9 cellular contexts compared by ENCODE assay signal in genomic region chr2:142140434-142140845, GRCh38. TPM values are rescaled to one million over a fixed set of nuclear protein-coding genes. Genes with fewer than 3 reads are reported as not detected.
DNase-seq lines count a peak whose midpoint lies in the region; ATAC-seq and TF ChIP-seq lines count a peak whose summit lies in the region.
"Had no signal": no experiment of that assay in that cellular context is flagged by ENCODE, and none has a peak within 500 bp of the region (broad histone marks: within the 10 kb centered on the region; RNA-seq: fewer than 3 reads in every experiment).

No MANE protein-coding gene starts in this region.

- H3K9me3 ChIP-seq in upper lobe of right lung, result no peaks in the 10 kb centered on the region
- H3K9me3 ChIP-seq: SJCRH30 had no signal

- ATAC-seq in HG03565 (IDR thresholded peaks at IDR 0.05; ENCODE audit: unreplicated experiment), result peak; percentile 64
- ATAC-seq in upper lobe of right lung, result no peak
- ATAC-seq in natural killer cell treated with Interleukin-12 subunit alpha and Interleukin-12 subunit beta and Interleukin-15 and Interleukin-18, amount 100 ng/mL, for 72 hours, result no peak
- no peak for ATAC-seq in naive thymus-derived CD8-positive, alpha-beta T cell

- intact Hi-C loops in upper lobe of right lung (cut with DNase I), result no loop called here

- CTCF ChIA-PET in RWPE1 (lab: Yijun Ruan, JAX), result interaction anchor here (0.5 to 0.9 kb wide), 2 partner anchors 10 to 567 kb away, joined by 3 to 4 read pairs; no protein-coding TSS in a partner anchor

- POLR2A ChIA-PET in RWPE1 (lab: Yijun Ruan, JAX; ENCODE audit: low non-redundant PET), result no interaction called here
- POLR2A ChIA-PET in naive thymus-derived CD8-positive, alpha-beta T cell (lab: Charles Lee), result no interaction called here

- no peaks in the 10 kb centered on the region for H3K9me3 Mint-ChIP-seq in natural killer cell treated with Interleukin-12 subunit alpha and Interleukin-12 subunit beta and Interleukin-15 and Interleukin-18, amount 100 ng/mL, for 72 hours
- no peaks in the 10 kb centered on the region for H3K9me3 Mint-ChIP-seq in naive thymus-derived CD8-positive, alpha-beta T cell

- peak; percentile 5 for DNase-seq in GM04504 (ENCODE audit: low read depth)
- DNase-seq in RWPE1 (ENCODE audit: low spot score), result no peak
- DNase-seq in fibroblast of villous mesenchyme (ENCODE audit: low read depth), result peak; percentile 32
- DNase-seq in upper lobe of right lung, result no peak
- DNase-seq in COLO829 (ENCODE audit: low spot score), result no peak
- no peak for DNase-seq in natural killer cell treated with Interleukin-12 subunit alpha and Interleukin-12 subunit beta and Interleukin-15 and Interleukin-18, amount 100 ng/mL, for 72 hours (ENCODE audit: low spot score)
- DNase-seq in naive thymus-derived CD8-positive, alpha-beta T cell, result no peak

- no peaks in the 10 kb centered on the region for H3K36me3 ChIP-seq in upper lobe of right lung
- H3K36me3 ChIP-seq: SJCRH30 had no signal

- TF ChIP-seq CTCF in RWPE1 (conservative IDR thresholded peaks at IDR 0.05; ENCODE audit: low read depth), result peak; percentile 63; the same call in 1 of the 2 replicates
- TF ChIP-seq CTCF in fibroblast of villous mesenchyme (IDR thresholded peaks at IDR 0.05; ENCODE audit: insufficient read depth, low read depth, low read length), result peak; percentile 54
- peak; percentile 62 for TF ChIP-seq CTCF in upper lobe of right lung (IDR thresholded peaks at IDR 0.05)

- H3K4me3 ChIP-seq in fibroblast of villous mesenchyme (ENCODE audit: low read depth, low read length) (no peak overlapping the region), upper lobe of right lung (no peak overlapping the region)
- H3K4me3 ChIP-seq: SJCRH30 had no signal

- no peaks in the 10 kb centered on the region for H3K27me3 Mint-ChIP-seq in natural killer cell treated with Interleukin-12 subunit alpha and Interleukin-12 subunit beta and Interleukin-15 and Interleukin-18, amount 100 ng/mL, for 72 hours
- H3K27me3 Mint-ChIP-seq in naive thymus-derived CD8-positive, alpha-beta T cell, result no peaks in the 10 kb centered on the region

- H3K27ac ChIP-seq in RWPE1, result no peak overlapping the region
- H3K27ac ChIP-seq in upper lobe of right lung, result no peak overlapping the region
- H3K27ac ChIP-seq: SJCRH30 had no signal

- H3K27ac Mint-ChIP-seq in natural killer cell treated with Interleukin-12 subunit alpha and Interleukin-12 subunit beta and Interleukin-15 and Interleukin-18, amount 100 ng/mL, for 72 hours, result no peak overlapping the region
- H3K27ac Mint-ChIP-seq in naive thymus-derived CD8-positive, alpha-beta T cell, result no peak overlapping the region

- no peaks in the 10 kb centered on the region for H3K4me1 ChIP-seq in upper lobe of right lung
- H3K4me1 ChIP-seq: SJCRH30 had no signal

- H3K4me3 Mint-ChIP-seq in natural killer cell treated with Interleukin-12 subunit alpha and Interleukin-12 subunit beta and Interleukin-15 and Interleukin-18, amount 100 ng/mL, for 72 hours, result no peak overlapping the region
- H3K4me3 Mint-ChIP-seq in naive thymus-derived CD8-positive, alpha-beta T cell, result no peak overlapping the region

- no peaks in the 10 kb centered on the region for H3K27me3 ChIP-seq in upper lobe of right lung
- H3K27me3 ChIP-seq: SJCRH30 had no signal

- H3K36me3 Mint-ChIP-seq in natural killer cell treated with Interleukin-12 subunit alpha and Interleukin-12 subunit beta and Interleukin-15 and Interleukin-18, amount 100 ng/mL, for 72 hours, result no peaks in the 10 kb centered on the region
- H3K36me3 Mint-ChIP-seq in naive thymus-derived CD8-positive, alpha-beta T cell, result no peaks in the 10 kb centered on the region

- no peaks in the 10 kb centered on the region for H3K4me1 Mint-ChIP-seq in natural killer cell treated with Interleukin-12 subunit alpha and Interleukin-12 subunit beta and Interleukin-15 and Interleukin-18, amount 100 ng/mL, for 72 hours (ENCODE audit: low read depth in 2 of 2)
- no peaks in the 10 kb centered on the region for H3K4me1 Mint-ChIP-seq in naive thymus-derived CD8-positive, alpha-beta T cell

RNA-seq across cellular contexts. Expression of gene LRP1B, which starts 9.6 kb away (rescaled TPM):
- total RNA-seq in fibroblast of villous mesenchyme (1.6 and 2.2 TPM in 2 replicates), upper lobe of right lung (0.12 TPM)
- not detected for total RNA-seq in natural killer cell treated with Interleukin-12 subunit alpha and Interleukin-12 subunit beta and Interleukin-15 and Interleukin-18, amount 100 ng/mL, for 72 hours
- not detected for total RNA-seq in naive thymus-derived CD8-positive, alpha-beta T cell
- not detected for polyA plus RNA-seq in naive thymus-derived CD8-positive, alpha-beta T cell

Comparison
In these comparisons a context has a peak if more than half of its experiments do, and no peak if none do; other contexts are left out.
1. DNase-seq: peak in GM04504 (single experiment) and fibroblast of villous mesenchyme (single experiment); none in RWPE1 (single experiment), upper lobe of right lung (single experiment), COLO829 (single experiment), natural killer cell treated with Interleukin-12 subunit alpha and Interleukin-12 subunit beta and Interleukin-15 and Interleukin-18, amount 100 ng/mL, for 72 hours (single experiment) and naive thymus-derived CD8-positive, alpha-beta T cell (0 of 10).
2. Peak in every context shown above with its lines, with median percentiles within 50 percentile points of each other: CTCF ChIP-seq.